12 cellular contexts compared by ENCODE assay signal in the genomic region with DNA sequence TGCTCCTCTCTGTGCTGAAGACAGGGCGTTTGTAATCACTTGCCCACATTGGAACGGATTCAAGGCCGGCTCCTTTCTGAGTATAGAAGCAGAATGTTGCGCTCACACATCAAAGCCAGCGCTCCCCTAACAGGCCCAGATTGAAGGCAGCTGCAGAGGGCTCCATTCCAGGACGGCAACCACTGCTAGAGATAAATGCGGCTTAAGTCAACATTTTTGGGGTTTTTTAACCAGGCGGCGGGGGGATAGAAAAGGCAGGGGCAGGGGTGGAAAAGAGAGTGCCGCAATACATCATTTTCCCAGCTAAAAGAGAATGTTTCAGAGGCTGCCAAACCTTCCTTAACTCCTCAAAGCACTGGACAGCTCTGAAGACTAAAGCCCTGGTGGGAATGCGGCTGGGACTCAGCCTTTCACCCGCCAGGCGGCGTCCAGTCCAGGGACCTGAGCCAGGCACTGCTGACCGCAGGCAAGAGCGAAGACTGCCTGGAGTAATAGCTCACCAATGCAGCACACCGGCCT.
DNase-seq lines count a peak whose midpoint lies in the region; ATAC-seq, FAIRE-seq and TF ChIP-seq lines count a peak whose summit lies in the region.
"Had no signal": no experiment of that assay in that cellular context is flagged by ENCODE, and none has a peak within 500 bp of the region (broad histone marks: within the 10 kb centered on the region; RNA-seq: fewer than 3 reads in every experiment).

No MANE protein-coding gene starts in this region.

- TF ChIP-seq POLR2A in K562 (conservative IDR thresholded peaks at IDR 0.05), result no peak

- H3K27me3 ChIP-seq in K562 (ENCODE audit: control insufficient read depth in 2 of 2, insufficient read depth in 2 of 2, low read length in 2 of 2), result peaks cover 24 to 82% of the 10 kb centered on the region in 2 experiments; a peak in 4 of 5 replicates

- H3K9me1 ChIP-seq in K562 (ENCODE audit: control insufficient read depth, insufficient read depth, low read length), result no peaks in the 10 kb centered on the region

- no peaks in the 10 kb centered on the region for H3K79me2 ChIP-seq in K562 (ENCODE audit: control insufficient read depth, insufficient read depth, low read length)

- no peak overlapping the region for H3K4me2 ChIP-seq in K562 (ENCODE audit: insufficient read depth, low read length)

- BruUV-seq in K562 (replicated peaks; lab: Mats Ljungman, UMichigan), result no TSS peak

- no peak overlapping the region for H3K4me3 ChIP-seq in AG10803 (ENCODE audit: low read length)
- no peak overlapping the region for H3K4me3 ChIP-seq in K562

- ATAC-seq in K562 (peak; percentile 95), left cardiac atrium (peak; percentile 94 to 95), HG02884 (IDR thresholded peaks at IDR 0.05; ENCODE audit: unreplicated experiment) (no peak), HG03378 (IDR thresholded peaks at IDR 0.05; ENCODE audit: unreplicated experiment) (no peak)
- ATAC-seq: effector memory CD8-positive, alpha-beta T cell had no signal

- H2AFZ ChIP-seq in K562 (ENCODE audit: low read depth, low read length), result no peak overlapping the region

- no peaks in the 10 kb centered on the region for H3K9me3 ChIP-seq in K562 (replicated peaks; ENCODE audit: control insufficient read depth, insufficient read depth, low read depth, low read length)

- peak; percentile 49 to 56 for TF ChIP-seq RAD21 in K562 (CRISPR knock-in tag; conservative IDR thresholded peaks at IDR 0.05 in 1 of 2, IDR thresholded peaks at IDR 0.05 in 1 of 2)

- DNase-seq in AG10803 (ENCODE audit: low read depth), result peak; percentile 96
- DNase-seq in K562 (ENCODE audit: extremely low read depth in 1 of 4, low spot score in 3 of 4), result peak; percentile 24 to 48 (median 40)
- peak; percentile 79 for DNase-seq in left cardiac atrium
- DNase-seq in posterior cingulate gyrus, result peak in 9 of 10 donors; percentile 39 to 93 (median 56)
- no peak for DNase-seq in DMS114 treated with DMSO at 0.1 percent for 48 hours (lab: John Stamatoyannopoulos, UW; ENCODE audit: unreplicated experiment)
- DNase-seq in activated CD4-positive, alpha-beta T cell treated with anti-CD3 and anti-CD28 coated beads, Interleukin-2, amount 50 U/mL, for 4 hours, result no peak
- DNase-seq: activated naive CD4-positive, alpha-beta T cell treated with Interleukin-2 at 50 U/mL for 16 hours; effector memory CD8-positive, alpha-beta T cell; NCI-H345 had no signal

- H3K36me3 ChIP-seq in K562 (ENCODE audit: control insufficient read depth, insufficient read depth, low read length), result no peaks in the 10 kb centered on the region

- intact Hi-C loops in K562 (cut with micrococcal nuclease) (no loop called here), left cardiac atrium (cut with DNase I) (no loop called here), posterior cingulate gyrus (cut with DNase I) (no loop called here)

- CTCF ChIA-PET in K562 (lab: Yijun Ruan, JAX; ENCODE audit: low intra/inter-chr PET ratio), result no interaction called here

- H3K4me1 ChIP-seq in K562 (replicated peaks in 1 of 2; ENCODE audit: control insufficient read depth in 2 of 2, insufficient read depth in 2 of 2, low read length in 2 of 2), result no peaks in the 10 kb centered on the region

- POLR2A ChIA-PET in K562 (lab: Yijun Ruan, JAX), result interaction anchor here (0.6 to 0.7 kb wide), 2 partner anchors 146 to 212 kb away, joined by 3 read pairs; no protein-coding TSS in a partner anchor

- no peak overlapping the region for H3K9ac ChIP-seq in K562 (ENCODE audit: insufficient read depth in 1 of 2, low read depth in 2 of 2, low read length in 2 of 2)

- H3K27ac ChIP-seq in K562 (ENCODE audit: extremely low read depth, low read depth, low read length), result no peak overlapping the region
- H3K27ac ChIP-seq: C4-2B had no signal

- TF ChIP-seq CTCF in AG10803 (conservative IDR thresholded peaks at IDR 0.05; ENCODE audit: low read length), result peak; percentile 75
- peak; percentile 43 to 54 (median 47); a peak in 5 of 6 replicates for TF ChIP-seq CTCF in K562 (IDR thresholded peaks at IDR 0.05 in 2 of 3, conservative IDR thresholded peaks at IDR 0.05 in 1 of 3; ENCODE audit: insufficient read depth in 2 of 3, low read depth in 1 of 3, low read length in 3 of 3)

- no peaks in the 10 kb centered on the region for H4K20me1 ChIP-seq in K562 (replicated peaks; ENCODE audit: control insufficient read depth, insufficient read depth, low read length)

- WGBS in K562 (ENCODE audit: insufficient coverage, low coverage, missing lambda C conversion rate), result 3% methylated on average over 17 of the region's 17 CpGs

- FAIRE-seq in K562 (lab: Jason Lieb, UNC), result no peak

- in situ Hi-C loops in K562 (cut with MboI), result no loop called here

- no peak for TF ChIP-seq EP300 in K562 (IDR thresholded peaks at IDR 0.05; ENCODE audit: low read length)

TF ChIP-seq in K562, 482 proteins besides CTCF, POLR2A, EP300 and RAD21:
- TF ChIP-seq ZNF764 (CRISPR knock-in tag; IDR thresholded peaks at IDR 0.05; ENCODE audit: low read depth) (no peak), GTF2F1 (IDR thresholded peaks at IDR 0.05; ENCODE audit: low read depth, low read length) (no peak), PTBP1 (IDR thresholded peaks at IDR 0.05; ENCODE audit: low read depth, low read length) (no peak), ZNF436 (CRISPR knock-in tag; IDR thresholded peaks at IDR 0.05) (no peak), STAT5B (CRISPR knock-in tag; IDR thresholded peaks at IDR 0.05) (no peak)
- TF ChIP-seq, protein P1, sequence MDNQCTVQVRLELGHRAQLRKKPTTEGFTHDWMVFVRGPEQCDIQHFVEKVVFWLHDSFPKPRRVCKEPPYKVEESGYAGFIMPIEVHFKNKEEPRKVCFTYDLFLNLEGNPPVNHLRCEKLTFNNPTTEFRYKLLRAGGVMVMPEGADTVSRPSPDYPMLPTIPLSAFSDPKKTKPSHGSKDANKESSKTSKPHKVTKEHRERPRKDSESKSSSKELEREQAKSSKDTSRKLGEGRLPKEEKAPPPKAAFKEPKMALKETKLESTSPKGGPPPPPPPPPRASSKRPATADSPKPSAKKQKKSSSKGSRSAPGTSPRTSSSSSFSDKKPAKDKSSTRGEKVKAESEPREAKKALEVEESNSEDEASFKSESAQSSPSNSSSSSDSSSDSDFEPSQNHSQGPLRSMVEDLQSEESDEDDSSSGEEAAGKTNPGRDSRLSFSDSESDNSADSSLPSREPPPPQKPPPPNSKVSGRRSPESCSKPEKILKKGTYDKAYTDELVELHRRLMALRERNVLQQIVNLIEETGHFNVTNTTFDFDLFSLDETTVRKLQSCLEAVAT (IDR thresholded peaks at IDR 0.05), result no peak
- TF ChIP-seq, protein P2, sequence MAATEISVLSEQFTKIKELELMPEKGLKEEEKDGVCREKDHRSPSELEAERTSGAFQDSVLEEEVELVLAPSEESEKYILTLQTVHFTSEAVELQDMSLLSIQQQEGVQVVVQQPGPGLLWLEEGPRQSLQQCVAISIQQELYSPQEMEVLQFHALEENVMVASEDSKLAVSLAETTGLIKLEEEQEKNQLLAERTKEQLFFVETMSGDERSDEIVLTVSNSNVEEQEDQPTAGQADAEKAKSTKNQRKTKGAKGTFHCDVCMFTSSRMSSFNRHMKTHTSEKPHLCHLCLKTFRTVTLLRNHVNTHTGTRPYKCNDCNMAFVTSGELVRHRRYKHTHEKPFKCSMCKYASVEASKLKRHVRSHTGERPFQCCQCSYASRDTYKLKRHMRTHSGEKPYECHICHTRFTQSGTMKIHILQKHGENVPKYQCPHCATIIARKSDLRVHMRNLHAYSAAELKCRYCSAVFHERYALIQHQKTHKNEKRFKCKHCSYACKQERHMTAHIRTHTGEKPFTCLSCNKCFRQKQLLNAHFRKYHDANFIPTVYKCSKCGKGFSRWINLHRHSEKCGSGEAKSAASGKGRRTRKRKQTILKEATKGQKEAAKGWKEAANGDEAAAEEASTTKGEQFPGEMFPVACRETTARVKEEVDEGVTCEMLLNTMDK (IDR thresholded peaks at IDR 0.05; ENCODE audit: borderline replicate concordance, insufficient read depth, low read depth, low read length, poor library complexity, severe bottlenecking), result peak; percentile 32
- TF ChIP-seq, protein P3, sequence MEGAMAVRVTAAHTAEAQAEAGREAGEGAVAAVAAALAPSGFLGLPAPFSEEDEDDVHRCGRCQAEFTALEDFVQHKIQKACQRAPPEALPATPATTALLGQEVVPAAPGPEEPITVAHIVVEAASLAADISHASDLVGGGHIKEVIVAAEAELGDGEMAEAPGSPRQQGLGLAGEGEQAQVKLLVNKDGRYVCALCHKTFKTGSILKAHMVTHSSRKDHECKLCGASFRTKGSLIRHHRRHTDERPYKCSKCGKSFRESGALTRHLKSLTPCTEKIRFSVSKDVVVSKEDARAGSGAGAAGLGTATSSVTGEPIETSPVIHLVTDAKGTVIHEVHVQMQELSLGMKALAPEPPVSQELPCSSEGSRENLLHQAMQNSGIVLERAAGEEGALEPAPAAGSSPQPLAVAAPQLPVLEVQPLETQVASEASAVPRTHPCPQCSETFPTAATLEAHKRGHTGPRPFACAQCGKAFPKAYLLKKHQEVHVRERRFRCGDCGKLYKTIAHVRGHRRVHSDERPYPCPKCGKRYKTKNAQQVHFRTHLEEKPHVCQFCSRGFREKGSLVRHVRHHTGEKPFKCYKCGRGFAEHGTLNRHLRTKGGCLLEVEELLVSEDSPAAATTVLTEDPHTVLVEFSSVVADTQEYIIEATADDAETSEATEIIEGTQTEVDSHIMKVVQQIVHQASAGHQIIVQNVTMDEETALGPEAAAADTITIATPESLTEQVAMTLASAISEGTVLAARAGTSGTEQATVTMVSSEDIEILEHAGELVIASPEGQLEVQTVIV (CRISPR knock-in tag; IDR thresholded peaks at IDR 0.05; ENCODE audit: borderline replicate concordance), result no peak

Comparison
In these comparisons a context has a peak if more than half of its experiments do, and no peak if none do; other contexts are left out.
1. DNase-seq: peak in AG10803 (single experiment), K562 (4 of 4), left cardiac atrium (single experiment) and posterior cingulate gyrus (9 of 10); none in DMS114 treated with DMSO at 0.1 percent for 48 hours (single experiment) and activated CD4-positive, alpha-beta T cell treated with anti-CD3 and anti-CD28 coated beads, Interleukin-2, amount 50 U/mL, for 4 hours (0 of 2).
2. ATAC-seq: peak in K562 (single experiment) and left cardiac atrium (2 of 2); none in HG02884 (single experiment) and HG03378 (single experiment).